31 cellular contexts compared by ENCODE assay signal in genomic region chr7:145497911-145498525, GRCh38.
"Had no signal": no experiment of that assay in that cellular context is flagged by ENCODE, and none has a peak within 500 bp of the region (broad histone marks: within the 10 kb centered on the region; RNA-seq: fewer than 3 reads in every experiment).

No MANE protein-coding gene starts in this region.

- H3K36me3 ChIP-seq: adrenal gland, Peyer's patch had no signal

- DNase-seq: activated B cell treated with CpG ODN at 0.5 μM for 24 hours; activated CD4-positive, alpha-beta memory T cell treated with anti-CD3 and anti-CD28 coated beads for 36 hours; activated CD4-positive, alpha-beta T cell treated with anti-CD3 and anti-CD28 coated beads for 4 hours; activated CD4-positive, alpha-beta T cell treated with anti-CD3 and anti-CD28 coated beads, Interleukin-2, amount 50 U/mL, for 1 hour; activated CD4-positive, CD25-positive, alpha-beta regulatory T cell treated with anti-CD3 and anti-CD28 coated beads, Interleukin-2, amount 50 U/mL, for 72 hours; activated CD8-positive, alpha-beta memory T cell treated with anti-CD3 and anti-CD28 coated beads, Interleukin-2, amount 50 U/mL, for 4 hours; activated gamma-delta T cell treated with Interleukin-2 at 50 U/mL for 16 hours; activated naive CD4-positive, alpha-beta T cell treated with anti-CD3 and anti-CD28 coated beads for 36 hours; activated T-cell treated with anti-CD3 and anti-CD28 coated beads for 4 hours; activated T-cell treated with anti-CD3 and anti-CD28 coated beads, Interleukin-2, amount 50 U/mL, for 4 hours; adrenal gland; caudate nucleus; NCI-H1105 treated with DMSO at 0.1 percent for 48 hours; NCI-H1436; NCI-H1694; NCI-H1930; NCI-H2081 treated with DMSO at 0.1 percent for 48 hours; NCI-H226; NCI-H446 treated with DMSO at 0.1 percent for 48 hours; NCI-H524; NCI-H69; Peyer's patch; RPMI8226; SIG-M5; T-cell; T-helper 17 cell; T-helper 9 cell had no signal

- H3K27me3 ChIP-seq: adrenal gland, Peyer's patch had no signal

- H3K9me3 ChIP-seq: adrenal gland, Peyer's patch had no signal

- H3K27ac ChIP-seq: adrenal gland, VCaP had no signal

- H3K4me3 ChIP-seq: adrenal gland, K562, Peyer's patch had no signal

- ATAC-seq: activated naive CD4-positive, alpha-beta T cell treated with anti-CD3 and anti-CD28 coated beads, Interleukin-2, amount 50 U/mL, for 72 hours; activated T-cell treated with anti-CD3 and anti-CD28 coated beads, Interleukin-2, amount 50 U/mL, for 4 hours; K562; SK-N-SH treated with all-trans-retinoic acid at 6 μM for 48 hours; T-cell; T-helper 17 cell had no signal

- H3K4me1 ChIP-seq: adrenal gland, Peyer's patch had no signal
